1 cellular context compared by ENCODE assay signal in the genomic region with DNA sequence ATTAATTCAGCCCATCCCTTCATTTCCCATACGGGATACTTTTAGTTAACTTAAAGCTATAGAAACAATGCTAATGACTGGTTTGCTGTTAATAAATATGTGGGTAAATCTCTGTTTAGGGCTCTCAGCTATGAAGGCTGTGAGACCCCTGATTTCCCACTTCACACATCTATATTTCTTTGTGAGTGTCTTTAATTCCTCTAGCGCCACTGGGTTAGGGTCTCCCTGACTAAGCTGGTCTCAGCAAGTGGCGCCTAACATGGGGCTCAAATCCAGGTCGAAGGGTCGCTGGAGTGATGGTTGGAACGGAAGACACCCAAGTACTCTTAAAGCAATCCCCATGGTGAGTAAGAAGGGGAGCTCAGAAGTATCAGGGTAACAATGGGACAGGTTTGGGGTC.
TF ChIP-seq lines count a peak whose summit lies in the region.

No MANE protein-coding gene starts in this region.

TF ChIP-seq in GM23338, 12 proteins besides CTCF, POLR2A, EP300 and RAD21 (continued from another document):
- TF ChIP-seq, protein P1, sequence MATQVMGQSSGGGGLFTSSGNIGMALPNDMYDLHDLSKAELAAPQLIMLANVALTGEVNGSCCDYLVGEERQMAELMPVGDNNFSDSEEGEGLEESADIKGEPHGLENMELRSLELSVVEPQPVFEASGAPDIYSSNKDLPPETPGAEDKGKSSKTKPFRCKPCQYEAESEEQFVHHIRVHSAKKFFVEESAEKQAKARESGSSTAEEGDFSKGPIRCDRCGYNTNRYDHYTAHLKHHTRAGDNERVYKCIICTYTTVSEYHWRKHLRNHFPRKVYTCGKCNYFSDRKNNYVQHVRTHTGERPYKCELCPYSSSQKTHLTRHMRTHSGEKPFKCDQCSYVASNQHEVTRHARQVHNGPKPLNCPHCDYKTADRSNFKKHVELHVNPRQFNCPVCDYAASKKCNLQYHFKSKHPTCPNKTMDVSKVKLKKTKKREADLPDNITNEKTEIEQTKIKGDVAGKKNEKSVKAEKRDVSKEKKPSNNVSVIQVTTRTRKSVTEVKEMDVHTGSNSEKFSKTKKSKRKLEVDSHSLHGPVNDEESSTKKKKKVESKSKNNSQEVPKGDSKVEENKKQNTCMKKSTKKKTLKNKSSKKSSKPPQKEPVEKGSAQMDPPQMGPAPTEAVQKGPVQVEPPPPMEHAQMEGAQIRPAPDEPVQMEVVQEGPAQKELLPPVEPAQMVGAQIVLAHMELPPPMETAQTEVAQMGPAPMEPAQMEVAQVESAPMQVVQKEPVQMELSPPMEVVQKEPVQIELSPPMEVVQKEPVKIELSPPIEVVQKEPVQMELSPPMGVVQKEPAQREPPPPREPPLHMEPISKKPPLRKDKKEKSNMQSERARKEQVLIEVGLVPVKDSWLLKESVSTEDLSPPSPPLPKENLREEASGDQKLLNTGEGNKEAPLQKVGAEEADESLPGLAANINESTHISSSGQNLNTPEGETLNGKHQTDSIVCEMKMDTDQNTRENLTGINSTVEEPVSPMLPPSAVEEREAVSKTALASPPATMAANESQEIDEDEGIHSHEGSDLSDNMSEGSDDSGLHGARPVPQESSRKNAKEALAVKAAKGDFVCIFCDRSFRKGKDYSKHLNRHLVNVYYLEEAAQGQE (IDR thresholded peaks at IDR 0.05; ENCODE audit: unreplicated experiment) = no peak
